Comparison of ENCODE assay signal across 7 cellular contexts in the genomic region with DNA sequence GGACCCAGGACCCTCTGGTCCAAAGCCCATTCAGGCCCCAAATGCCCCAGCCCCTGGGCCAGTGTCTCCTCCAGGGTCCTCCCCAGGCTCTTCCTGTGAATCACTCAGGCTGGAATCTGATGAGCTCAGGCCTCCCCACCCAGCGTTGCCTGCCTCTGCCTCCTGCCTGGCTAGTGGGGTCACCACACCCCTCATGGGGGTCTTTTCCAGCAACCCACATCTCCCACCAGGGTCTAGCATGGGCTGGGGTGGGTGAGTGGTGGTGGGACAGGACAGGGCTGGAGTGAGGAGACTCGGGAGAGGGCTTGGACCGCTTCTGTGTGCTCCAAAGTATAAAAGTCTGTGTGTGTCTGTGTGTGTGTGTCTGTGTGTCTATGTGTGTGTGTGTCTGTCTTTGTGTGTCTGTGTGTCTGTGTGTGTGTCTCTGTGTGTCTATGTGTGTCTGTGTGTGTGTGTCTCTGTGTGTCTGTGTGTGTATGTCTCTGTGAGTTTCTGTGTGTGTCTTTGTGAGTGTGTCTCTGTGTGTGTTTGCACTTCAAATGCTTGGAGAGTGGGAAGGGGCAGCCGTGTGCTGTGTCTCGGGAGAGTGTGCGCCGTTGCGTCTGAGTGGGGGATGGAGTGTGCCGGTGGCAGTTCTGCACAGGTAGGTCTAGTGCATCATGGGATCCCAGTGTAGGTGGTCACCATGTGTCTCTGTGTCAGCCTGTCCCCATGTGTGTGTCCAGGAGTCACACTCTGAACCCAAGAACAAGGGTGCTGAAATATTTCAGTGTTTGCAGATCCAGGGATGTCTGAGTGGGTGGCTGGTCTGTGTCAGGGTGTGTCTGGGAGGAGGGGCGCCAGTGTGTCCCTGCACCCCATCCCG. TPM values are rescaled to one million over a fixed set of nuclear protein-coding genes. Genes with fewer than 3 reads are reported as not detected.
DNase-seq lines count a peak whose midpoint lies in the region; ATAC-seq and TF ChIP-seq lines count a peak whose summit lies in the region.
"Had no signal": no experiment of that assay in that cellular context is flagged by ENCODE, and none has a peak within 500 bp of the region (broad histone marks: within the 10 kb centered on the region; RNA-seq: fewer than 3 reads in every experiment).

No MANE protein-coding gene starts in this region.

- H3K36me3 Mint-ChIP-seq in endothelial cell (ENCODE audit: low read depth, unreplicated experiment) = peaks cover 8% of the 10 kb centered on the region
- H3K36me3 Mint-ChIP-seq in stimulated activated effector memory CD8-positive, alpha-beta T cell treated with anti-CD3 and anti-CD28 coated beads, Interleukin-12 subunit alpha, Interleukin-12 subunit beta, amount 100 ng/mL, for 72 hours = no peaks in the 10 kb centered on the region

- H3K27me3 Mint-ChIP-seq in endothelial cell (ENCODE audit: unreplicated experiment) = peaks cover 11% of the 10 kb centered on the region

- peak overlapping the region; percentile 62 for H3K4me3 Mint-ChIP-seq in endothelial cell (ENCODE audit: unreplicated experiment)
- peak overlapping the region; percentile 13 for H3K4me3 Mint-ChIP-seq in stimulated activated effector memory CD8-positive, alpha-beta T cell treated with anti-CD3 and anti-CD28 coated beads, Interleukin-12 subunit alpha, Interleukin-12 subunit beta, amount 100 ng/mL, for 72 hours

- H3K27ac Mint-ChIP-seq in endothelial cell (ENCODE audit: unreplicated experiment) = peak overlapping the region; percentile 14
- H3K27ac Mint-ChIP-seq in stimulated activated effector memory CD8-positive, alpha-beta T cell treated with anti-CD3 and anti-CD28 coated beads, Interleukin-12 subunit alpha, Interleukin-12 subunit beta, amount 100 ng/mL, for 72 hours = peak overlapping the region; percentile 58

- H3K9me3 Mint-ChIP-seq in endothelial cell (ENCODE audit: unreplicated experiment) = no peaks in the 10 kb centered on the region
- H3K9me3 Mint-ChIP-seq in stimulated activated effector memory CD8-positive, alpha-beta T cell treated with anti-CD3 and anti-CD28 coated beads, Interleukin-12 subunit alpha, Interleukin-12 subunit beta, amount 100 ng/mL, for 72 hours = no peaks in the 10 kb centered on the region

- TF ChIP-seq CTCF in endothelial cell (IDR thresholded peaks at IDR 0.05; ENCODE audit: unreplicated experiment) = no peak

- ATAC-seq in stimulated activated effector memory CD8-positive, alpha-beta T cell treated with anti-CD3 and anti-CD28 coated beads, Interleukin-12 subunit alpha, Interleukin-12 subunit beta, amount 100 ng/mL, for 72 hours = no peak
- no peak for ATAC-seq in GM18517 (IDR thresholded peaks at IDR 0.05; ENCODE audit: unreplicated experiment)

- H3K4me1 Mint-ChIP-seq in endothelial cell (ENCODE audit: unreplicated experiment) = peaks cover 22% of the 10 kb centered on the region
- peaks cover 54% of the 10 kb centered on the region for H3K4me1 Mint-ChIP-seq in stimulated activated effector memory CD8-positive, alpha-beta T cell treated with anti-CD3 and anti-CD28 coated beads, Interleukin-12 subunit alpha, Interleukin-12 subunit beta, amount 100 ng/mL, for 72 hours

- peak; percentile 31 for DNase-seq in NCI-H460 (ENCODE audit: extremely low read depth, low read depth)
- no peak for DNase-seq in endothelial cell (ENCODE audit: low spot score)
- no peak for DNase-seq in stimulated activated effector memory CD8-positive, alpha-beta T cell treated with anti-CD3 and anti-CD28 coated beads, Interleukin-12 subunit alpha, Interleukin-12 subunit beta, amount 100 ng/mL, for 72 hours (ENCODE audit: low spot score in 2 of 2)
- no peak for DNase-seq in foreskin melanocyte
- no peak for DNase-seq in stimulated activated CD8-positive, alpha-beta memory T cell treated with anti-CD3 and anti-CD28 coated beads, Interleukin-4, amount 100 ng/mL, for 48 hours

RNA-seq across cellular contexts. Expression of a gene that starts 8.8 kb away (rescaled TPM):
- 18.7 and 23.9 TPM in 2 replicates for total RNA-seq in NCI-H460 (2014; rRNA removed; shearing (Covaris generic))
- polyA plus RNA-seq in NCI-H460 (2014; cell fraction: nucleus; rRNA removed) = 76.7 and 81.0 TPM in 2 replicates
- 4.8 TPM for total RNA-seq in endothelial cell (ENCODE audit: unreplicated experiment)

RNA-seq across cellular contexts. Expression of a gene that starts 10.6 kb away (rescaled TPM):
- total RNA-seq in NCI-H460 (2014; rRNA removed; shearing (Covaris generic)) = not detected in 2 replicates
- polyA plus RNA-seq in NCI-H460 (2014; cell fraction: nucleus; rRNA removed) = not detected in 2 replicates
- total RNA-seq in endothelial cell (ENCODE audit: unreplicated experiment) = 2.9 TPM
- total RNA-seq: renal cortical epithelial cell had no signal

RNA-seq across cellular contexts. Expression of a gene that starts 17.5 kb away (rescaled TPM):
- 35.3 and 44.2 TPM in 2 replicates for total RNA-seq in NCI-H460 (2014; rRNA removed; shearing (Covaris generic))
- 63.0 and 70.1 TPM in 2 replicates for polyA plus RNA-seq in NCI-H460 (2014; cell fraction: nucleus; rRNA removed)
- 38.4 TPM for total RNA-seq in endothelial cell (ENCODE audit: unreplicated experiment)

RNA-seq across cellular contexts. Expression of a gene that starts 20.0 kb away (rescaled TPM):
- total RNA-seq in NCI-H460 (2014; rRNA removed; shearing (Covaris generic)) = 15.0 and 16.9 TPM in 2 replicates
- 37.5 and 38.1 TPM in 2 replicates for polyA plus RNA-seq in NCI-H460 (2014; cell fraction: nucleus; rRNA removed)
- total RNA-seq in endothelial cell (ENCODE audit: unreplicated experiment) = 21.4 TPM

RNA-seq across cellular contexts. Expression of a gene that starts 35.7 kb away (rescaled TPM):
- 0.32 and 0.40 TPM in 2 replicates for total RNA-seq in NCI-H460 (2014; rRNA removed; shearing (Covaris generic))
- polyA plus RNA-seq in NCI-H460 (2014; cell fraction: nucleus; rRNA removed) = 0.10 TPM in 1 of 2 replicates, not detected in the other
- not detected for total RNA-seq in endothelial cell (ENCODE audit: unreplicated experiment)
